In the genomic region with DNA sequence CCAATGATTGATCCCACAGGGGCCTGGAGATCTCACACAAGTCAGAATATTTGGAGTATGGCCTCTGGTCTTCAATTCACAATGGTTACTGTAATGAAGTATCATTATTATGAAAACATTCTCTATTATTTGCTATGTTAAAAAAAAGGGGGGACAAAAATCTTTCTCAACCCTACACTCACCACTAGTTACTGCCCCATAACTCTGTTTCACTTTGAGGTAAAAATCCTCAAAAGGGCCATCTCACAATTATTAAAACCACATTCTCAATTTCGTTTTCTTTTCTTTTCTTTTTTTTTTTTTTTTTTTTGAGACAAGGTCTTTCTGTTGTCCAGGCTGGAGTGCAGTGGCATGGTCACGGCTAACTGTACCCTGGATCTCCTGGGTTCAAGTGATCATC, we compare ENCODE assay signal across 20 cellular contexts. TPM values are rescaled to one million over a fixed set of nuclear protein-coding genes. Genes with fewer than 3 reads are reported as not detected.
DNase-seq lines count a peak whose midpoint lies in the region; ATAC-seq, FAIRE-seq and TF ChIP-seq lines count a peak whose summit lies in the region.
"Had no signal": no experiment of that assay in that cellular context is flagged by ENCODE, and none has a peak within 500 bp of the region (broad histone marks: within the 10 kb centered on the region; RNA-seq: fewer than 3 reads in every experiment).

No MANE protein-coding gene starts in this region.

- no peaks in the 10 kb centered on the region for H3K27me3 ChIP-seq in GM12878 (replicated peaks in 1 of 2; ENCODE audit: control insufficient read depth in 2 of 2, insufficient read depth in 2 of 2, low read length in 1 of 2)
- no peaks in the 10 kb centered on the region for H3K27me3 ChIP-seq in left lung

- RAD21 ChIA-PET in GM12878 (lab: Charles Lee; ENCODE audit: unreplicated experiment) = interaction anchor here (0.7 kb wide), 1 partner anchor 424 kb away, joined by 3 read pairs; no protein-coding TSS in a partner anchor

- TF ChIP-seq RAD21 in GM12878 (IDR thresholded peaks at IDR 0.05; ENCODE audit: insufficient read depth, low read depth, low read length) = no peak

- H3K36me3 ChIP-seq in GM12878 (ENCODE audit: control insufficient read depth in 2 of 2, insufficient read depth in 2 of 2, low read length in 1 of 2) (no peaks in the 10 kb centered on the region), left lung (no peaks in the 10 kb centered on the region)

- H3K9me3 ChIP-seq in GM12878 (replicated peaks; ENCODE audit: control insufficient read depth, insufficient read depth, low read length) (no peaks in the 10 kb centered on the region), left lung (peaks cover 0 to 6% of the 10 kb centered on the region in 2 donors)

- ATAC-seq in GM19395 (IDR thresholded peaks at IDR 0.05; ENCODE audit: unreplicated experiment) (peak; percentile 54), HG03280 (IDR thresholded peaks at IDR 0.05; ENCODE audit: unreplicated experiment) (peak; percentile 41), GM12878 (peak; percentile 38; the same call in 2 of the 3 replicates), left lung (no peak), HG02852 (IDR thresholded peaks at IDR 0.05; ENCODE audit: unreplicated experiment) (no peak)
- ATAC-seq: GM23338 had no signal

- no peak overlapping the region for H3K4me2 ChIP-seq in GM12878 (ENCODE audit: control insufficient read depth, insufficient read depth)
- H3K4me2 ChIP-seq: GM23338 had no signal

- TF ChIP-seq CTCF in C4-2B (conservative IDR thresholded peaks at IDR 0.05) (no peak), GM12878 (IDR thresholded peaks at IDR 0.05 in 2 of 3, conservative IDR thresholded peaks at IDR 0.05 in 1 of 3; ENCODE audit: control insufficient read depth in 2 of 3, extremely low read depth in 1 of 3, insufficient read depth in 1 of 3, low read depth in 3 of 3, low read length in 3 of 3) (no peak), left lung (IDR thresholded peaks at IDR 0.05) (no peak)

- no peaks in the 10 kb centered on the region for H4K20me1 ChIP-seq in GM12878 (ENCODE audit: control insufficient read depth, insufficient read depth)

- DNase-seq in GM12878 (ENCODE audit: low read depth, low spot score) = no peak
- no peak for DNase-seq in left lung
- DNase-seq in pons (ENCODE audit: low spot score) = no peak
- no peak for DNase-seq in activated CD8-positive, alpha-beta memory T cell treated with anti-CD3 and anti-CD28 coated beads for 24 hours
- DNase-seq: Caco-2; CD8-positive, alpha-beta memory T cell; DND-41; GDM1; H7; IMR-90; KBM-7 had no signal

- no TSS peak for BruUV-seq in GM12878 (replicated peaks; lab: Mats Ljungman, UMichigan)

- FAIRE-seq in GM12878 (lab: Jason Lieb, UNC) = no peak

- CTCF ChIA-PET in GM12878 (lab: Yijun Ruan, JAX) = no interaction called here

- no peaks in the 10 kb centered on the region for H3K4me1 ChIP-seq in GM12878 (ENCODE audit: control insufficient read depth, insufficient read depth, low read length)
- H3K4me1 ChIP-seq in left lung = no peaks in the 10 kb centered on the region

- no peak overlapping the region for H3K9ac ChIP-seq in GM12878 (ENCODE audit: control insufficient read depth, insufficient read depth, low read length)

- in situ Hi-C loops in GM12878 (cut with MboI) = no loop called here

- no peak for TF ChIP-seq POLR2A in GM12878 (IDR thresholded peaks at IDR 0.05; ENCODE audit: low read depth, low read length)

- H2AFZ ChIP-seq in GM12878 (ENCODE audit: control insufficient read depth, low read depth, low read length) = no peak overlapping the region
- H2AFZ ChIP-seq: GM23338 had no signal

- H3K4me3 ChIP-seq in GM12878 (no peak overlapping the region), left lung (no peak overlapping the region)
- H3K4me3 ChIP-seq: GM23338 had no signal

- H3K27ac ChIP-seq in C4-2B (0 out of 2 replicates have a peak overlapping the region, but pooled peaks have one; percentile 23), GM12878 (ENCODE audit: control insufficient read depth, insufficient read depth) (no peak overlapping the region), left lung (no peak overlapping the region)
- H3K27ac ChIP-seq: 22Rv1 had no signal

- no peaks in the 10 kb centered on the region for H3K79me2 ChIP-seq in GM12878 (ENCODE audit: control insufficient read depth, insufficient read depth, low read length)

- no peak for TF ChIP-seq EP300 in GM12878 (IDR thresholded peaks at IDR 0.05; ENCODE audit: borderline replicate concordance in 1 of 2, control insufficient read depth in 1 of 2, low read depth in 2 of 2, low read length in 2 of 2)

- POLR2A ChIA-PET in GM12878 (lab: Charles Lee) = no interaction called here

- 31% methylated on average over 2 of the region's 2 CpGs for WGBS in GM12878 (ENCODE audit: insufficient coverage, insufficient replicate concordance, low lambda C conversion rate, missing lambda C conversion rate)

- intact Hi-C loops in GM12878 (cut with micrococcal nuclease; ENCODE audit: unreplicated experiment) = no loop called here
- intact Hi-C loops in left lung (cut with DNase I) = no loop called here

- SMC1A ChIA-PET in GM12878 (lab: Charles Lee; ENCODE audit: uncharacterized antibody, unreplicated experiment) = no interaction called here

TF ChIP-seq in GM12878, 131 proteins besides CTCF, POLR2A, EP300 and RAD21 (continues in another document):
- TF ChIP-seq EZH2 (IDR thresholded peaks at IDR 0.05; ENCODE audit: borderline replicate concordance, control insufficient read depth, low read depth, low read length) (no peak), PAX5 (IDR thresholded peaks at IDR 0.05; ENCODE audit: borderline replicate concordance, low read depth, low read length) (no peak), ZZZ3 (IDR thresholded peaks at IDR 0.05; ENCODE audit: control insufficient read depth, insufficient read length, low read depth) (no peak), BHLHE40 (IDR thresholded peaks at IDR 0.05; ENCODE audit: borderline replicate concordance in 1 of 2, low read depth in 2 of 2, low read length in 1 of 2) (no peak)
- TF ChIP-seq, protein P1, sequence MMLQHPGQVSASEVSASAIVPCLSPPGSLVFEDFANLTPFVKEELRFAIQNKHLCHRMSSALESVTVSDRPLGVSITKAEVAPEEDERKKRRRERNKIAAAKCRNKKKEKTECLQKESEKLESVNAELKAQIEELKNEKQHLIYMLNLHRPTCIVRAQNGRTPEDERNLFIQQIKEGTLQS (IDR thresholded peaks at IDR 0.05; ENCODE audit: borderline replicate concordance, extremely low read depth, low read depth, low read length) = no peak
- TF ChIP-seq, protein P2, sequence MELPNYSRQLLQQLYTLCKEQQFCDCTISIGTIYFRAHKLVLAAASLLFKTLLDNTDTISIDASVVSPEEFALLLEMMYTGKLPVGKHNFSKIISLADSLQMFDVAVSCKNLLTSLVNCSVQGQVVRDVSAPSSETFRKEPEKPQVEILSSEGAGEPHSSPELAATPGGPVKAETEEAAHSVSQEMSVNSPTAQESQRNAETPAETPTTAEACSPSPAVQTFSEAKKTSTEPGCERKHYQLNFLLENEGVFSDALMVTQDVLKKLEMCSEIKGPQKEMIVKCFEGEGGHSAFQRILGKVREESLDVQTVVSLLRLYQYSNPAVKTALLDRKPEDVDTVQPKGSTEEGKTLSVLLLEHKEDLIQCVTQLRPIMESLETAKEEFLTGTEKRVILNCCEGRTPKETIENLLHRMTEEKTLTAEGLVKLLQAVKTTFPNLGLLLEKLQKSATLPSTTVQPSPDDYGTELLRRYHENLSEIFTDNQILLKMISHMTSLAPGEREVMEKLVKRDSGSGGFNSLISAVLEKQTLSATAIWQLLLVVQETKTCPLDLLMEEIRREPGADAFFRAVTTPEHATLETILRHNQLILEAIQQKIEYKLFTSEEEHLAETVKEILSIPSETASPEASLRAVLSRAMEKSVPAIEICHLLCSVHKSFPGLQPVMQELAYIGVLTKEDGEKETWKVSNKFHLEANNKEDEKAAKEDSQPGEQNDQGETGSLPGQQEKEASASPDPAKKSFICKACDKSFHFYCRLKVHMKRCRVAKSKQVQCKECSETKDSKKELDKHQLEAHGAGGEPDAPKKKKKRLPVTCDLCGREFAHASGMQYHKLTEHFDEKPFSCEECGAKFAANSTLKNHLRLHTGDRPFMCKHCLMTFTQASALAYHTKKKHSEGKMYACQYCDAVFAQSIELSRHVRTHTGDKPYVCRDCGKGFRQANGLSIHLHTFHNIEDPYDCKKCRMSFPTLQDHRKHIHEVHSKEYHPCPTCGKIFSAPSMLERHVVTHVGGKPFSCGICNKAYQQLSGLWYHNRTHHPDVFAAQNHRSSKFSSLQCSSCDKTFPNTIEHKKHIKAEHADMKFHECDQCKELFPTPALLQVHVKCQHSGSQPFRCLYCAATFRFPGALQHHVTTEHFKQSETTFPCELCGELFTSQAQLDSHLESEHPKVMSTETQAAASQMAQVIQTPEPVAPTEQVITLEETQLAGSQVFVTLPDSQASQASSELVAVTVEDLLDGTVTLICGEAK (IDR thresholded peaks at IDR 0.05; ENCODE audit: borderline replicate concordance) = no peak

RNA-seq across cellular contexts. Expression of a gene that starts 59.6 kb away (rescaled TPM):
- not detected in 2 replicates for total RNA-seq in GM12878 (2013; cell fraction: nucleolus; rRNA removed)
- total RNA-seq in GM12878 (2014; rRNA removed) (not detected in 2 replicates), GM12878 (2014; rRNA removed; fragmentation: Illumina TruSeq; extraction: Trizol) (not detected in 2 replicates), GM12878 (2021) (not detected in 2 replicates), left lung (not detected)
- not detected for polyA plus RNA-seq in GM12878 (2011; ENCODE audit: low read depth)
- polyA plus RNA-seq in GM12878 (2011; rRNA removed) (2.3 and 4.1 TPM in 2 replicates), GM12878 (2014; fragmentation: Illumina TruSeq; extraction: Trizol) (not detected in 2 replicates), GM12878 (2014; fragmentation: Nextera tagmentation; extraction: Ambion mirVana) (under 1 TPM in 1 of 2 experiments, not detected in 1; 0.08 TPM), GM12878 (2014; rRNA removed) (0.03 TPM in 1 of 2 replicates, not detected in the other), GM12878 (2016; fragmentation: Nextera tagmentation; extraction: Ambion mirVana) (not detected)
- 0.59 and 0.91 TPM in 2 replicates for polyA plus RNA-seq in GM12878 (2011; cell fraction: cytosol; rRNA removed)
- polyA plus RNA-seq in GM12878 (2011; cell fraction: nucleus; rRNA removed) = 1.4 and 2.1 TPM in 2 replicates
- polyA plus RNA-seq in GM12878 (2012) = not detected in 2 replicates
- polyA minus RNA-seq in GM12878 (2011; rRNA and poly(A)+ RNA removed) = 0.98 and 1.4 TPM in 2 replicates
- polyA minus RNA-seq in GM12878 (2011; cell fraction: cytosol; rRNA and poly(A)+ RNA removed) = 0.21 TPM in 1 of 2 replicates, not detected in the other
- polyA minus RNA-seq in GM12878 (2011; cell fraction: nucleus; rRNA and poly(A)+ RNA removed) = 0.85 and 0.86 TPM in 2 replicates
- total RNA-seq: A673; Caco-2; CD8-positive, alpha-beta memory T cell; H7; HT-29; IMR-90 had no signal
- polyA plus RNA-seq: BJ; CD8-positive, alpha-beta memory T cell; GM23338; IMR-90 had no signal

Comparison
In these comparisons a context has a peak if more than half of its experiments do, and no peak if none do; other contexts are left out.
1. ATAC-seq: peak in GM19395 (single experiment), HG03280 (single experiment) and GM12878 (single experiment); none in left lung (single experiment) and HG02852 (single experiment).